Comparison of ENCODE assay signal across 12 cellular contexts in genomic region chr3:24832878-24833277, GRCh38.
"Had no signal": no experiment of that assay in that cellular context is flagged by ENCODE, and none has a peak within 500 bp of the region (broad histone marks: within the 10 kb centered on the region; RNA-seq: fewer than 3 reads in every experiment).

No MANE protein-coding gene starts in this region.

- DNase-seq: activated CD4-positive, alpha-beta T cell treated with anti-CD3 and anti-CD28 coated beads, Interleukin-2, amount 50 U/mL, for 4 hours; activated T-cell treated with anti-CD3 and anti-CD28 coated beads for 4 hours; colonic mucosa; left cardiac atrium; mesendoderm; naive thymus-derived CD4-positive, alpha-beta T cell; ovary; stimulated activated naive CD4-positive, alpha-beta T cell; SW 1271; T-helper 2 cell had no signal

- H3K27ac ChIP-seq: colonic mucosa, ovary had no signal

- FAIRE-seq: islet of Langerhans had no signal

- H3K27me3 ChIP-seq: ovary had no signal

- H3K36me3 Mint-ChIP-seq: activated naive CD8-positive, alpha-beta T cell had no signal

- ATAC-seq: left cardiac atrium; naive thymus-derived CD4-positive, alpha-beta T cell had no signal

- H3K9me3 ChIP-seq: colonic mucosa, ovary had no signal

- H3K4me1 ChIP-seq: colonic mucosa had no signal

- H3K27ac Mint-ChIP-seq: activated naive CD8-positive, alpha-beta T cell; naive thymus-derived CD4-positive, alpha-beta T cell had no signal

- H3K36me3 ChIP-seq: colonic mucosa, ovary had no signal

- H3K4me3 Mint-ChIP-seq: activated naive CD8-positive, alpha-beta T cell; naive thymus-derived CD4-positive, alpha-beta T cell had no signal

- H3K4me3 ChIP-seq: colonic mucosa, ovary had no signal
